21 cellular contexts compared by ENCODE assay signal in the genomic region with DNA sequence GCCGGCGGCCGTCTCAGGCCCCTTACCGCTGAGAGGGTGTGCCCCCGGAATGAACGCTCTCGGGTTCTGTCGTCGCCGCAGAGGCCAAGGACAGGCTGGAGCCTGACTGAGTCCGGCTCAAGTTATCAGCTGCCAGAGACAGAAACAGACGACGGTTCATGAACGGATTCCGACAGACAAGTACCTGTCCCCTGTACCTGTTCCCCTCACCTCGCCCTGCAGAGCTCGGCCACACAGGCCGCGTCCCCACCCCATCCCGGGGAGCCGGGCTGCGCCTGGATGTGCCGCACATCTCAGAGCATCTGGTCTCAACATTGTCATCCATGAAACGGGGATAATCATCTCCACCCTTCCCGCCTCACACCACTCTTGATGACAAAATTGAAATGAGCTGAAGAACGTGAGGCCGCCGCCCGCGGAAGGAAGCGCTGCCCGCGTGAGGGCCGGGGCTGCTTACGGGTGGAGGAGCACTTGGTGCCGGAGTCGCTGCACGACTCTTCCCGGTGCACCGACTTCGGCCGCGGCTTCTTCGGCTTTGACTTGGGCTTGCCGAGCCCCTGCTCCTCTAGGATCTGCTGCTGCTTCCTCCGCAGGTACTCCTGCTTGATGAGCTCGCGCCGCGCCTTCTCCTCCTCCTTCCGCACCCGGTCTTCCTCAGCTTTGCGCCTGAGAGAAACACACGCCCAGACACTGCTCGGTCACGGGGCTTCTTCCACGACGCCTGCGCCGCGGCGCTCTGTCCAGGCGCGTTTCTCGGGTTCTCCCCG.
DNase-seq lines count a peak whose midpoint lies in the region; ATAC-seq, FAIRE-seq and TF ChIP-seq lines count a peak whose summit lies in the region.
"Had no signal": no experiment of that assay in that cellular context is flagged by ENCODE, and none has a peak within 500 bp of the region (broad histone marks: within the 10 kb centered on the region; RNA-seq: fewer than 3 reads in every experiment).

No MANE protein-coding gene starts in this region.

- no peak overlapping the region for H3K18ac ChIP-seq in trophoblast cell (ENCODE audit: low read length)

- H3K4me3 ChIP-seq in heart right ventricle (no peak overlapping the region), HepG2 (replicated peaks in 1 of 3; ENCODE audit: insufficient read depth in 1 of 3, low read depth in 2 of 3, low read length in 3 of 3) (no peak overlapping the region), upper lobe of right lung (no peak overlapping the region), trophoblast cell (ENCODE audit: low read depth, low read length) (no peak overlapping the region)
- H3K4me3 ChIP-seq: GM12878 had no signal

- H3K9ac ChIP-seq in HepG2 (ENCODE audit: insufficient read depth, low read depth, low read length): no peak overlapping the region
- H3K9ac ChIP-seq in trophoblast cell (ENCODE audit: low read length): no peak overlapping the region

- no peak overlapping the region for H2AFZ ChIP-seq in HepG2 (ENCODE audit: low read length)
- no peak overlapping the region for H2AFZ ChIP-seq in trophoblast cell (ENCODE audit: insufficient read depth, low read length, poor library complexity)

- no peak overlapping the region for H3K27ac ChIP-seq in heart right ventricle
- H3K27ac ChIP-seq in HepG2 (ENCODE audit: extremely low read length, insufficient read depth, low read length): no peak overlapping the region
- H3K27ac ChIP-seq in upper lobe of right lung: no peak overlapping the region
- no peak overlapping the region for H3K27ac ChIP-seq in trophoblast cell (ENCODE audit: low read depth, low read length)

- H3K36me3 ChIP-seq in heart right ventricle (peaks cover 0 to 100% (median 76%) of the 10 kb centered on the region in 9 donors), HepG2 (replicated peaks in 1 of 2; ENCODE audit: control insufficient read depth in 1 of 2, insufficient read depth in 2 of 2, low read length in 2 of 2) (peaks cover 32 to 88% of the 10 kb centered on the region in 2 experiments; a peak in 4 of 5 replicates), upper lobe of right lung (peaks cover 100% of the 10 kb centered on the region), trophoblast cell (ENCODE audit: control insufficient read depth in 1 of 2, insufficient read depth in 2 of 2, low read length in 2 of 2) (peaks cover 81 to 85% of the 10 kb centered on the region in 2 experiments)

- WGBS in heart right ventricle, 2 donors: 96 to 97% methylated on average over 66 of the region's 66 CpGs
- WGBS in HepG2 (ENCODE audit: low lambda C conversion rate): 98% methylated on average over 65 of the region's 66 CpGs
- WGBS in trophoblast cell (ENCODE audit: extremely low coverage, insufficient coverage, insufficient read length): no CpG with 5 or more reads among the region's 66 CpGs

- CTCF ChIA-PET in HepG2 (lab: Yijun Ruan, JAX; ENCODE audit: low intra/inter-chr PET ratio, low total read pairs): no interaction called here

- no peak for ATAC-seq in Right ventricle myocardium inferior
- ATAC-seq in heart right ventricle: no peak
- no peak for ATAC-seq in HepG2
- ATAC-seq in upper lobe of right lung: no peak
- no peak for ATAC-seq in HG03175 (IDR thresholded peaks at IDR 0.05; ENCODE audit: unreplicated experiment)
- ATAC-seq: GM12878 had no signal

- intact Hi-C loops in Right ventricle myocardium inferior (cut with DNase I): no loop called here
- intact Hi-C loops in heart right ventricle (cut with DNase I): no loop called here
- intact Hi-C loops in HepG2 (cut with micrococcal nuclease; ENCODE audit: unreplicated experiment): no loop called here
- intact Hi-C loops in upper lobe of right lung (cut with DNase I): no loop called here

- H3K23ac ChIP-seq in trophoblast cell (ENCODE audit: low read length): no peak overlapping the region

- no peak overlapping the region for H3K4ac ChIP-seq in trophoblast cell (ENCODE audit: low read depth, low read length)

- H3K79me1 ChIP-seq in trophoblast cell (ENCODE audit: low read length): no peaks in the 10 kb centered on the region

- H3K14ac ChIP-seq in trophoblast cell (ENCODE audit: low read length): no peak overlapping the region

- H3K79me2 ChIP-seq in HepG2 (ENCODE audit: insufficient read depth, low read length) (no peaks in the 10 kb centered on the region), trophoblast cell (ENCODE audit: control insufficient read depth, insufficient read depth, low read length, poor library complexity) (no peaks in the 10 kb centered on the region)

- H4K20me1 ChIP-seq in HepG2 (ENCODE audit: insufficient read depth, low read length): no peaks in the 10 kb centered on the region

- H2BK12ac ChIP-seq in trophoblast cell (ENCODE audit: low read length): no peak overlapping the region

- no peak for TF ChIP-seq EP300 in HepG2 (IDR thresholded peaks at IDR 0.05; ENCODE audit: low read depth in 2 of 2, low read length in 2 of 2)
- TF ChIP-seq EP300 in HepG2 (CRISPR knock-in tag; IDR thresholded peaks at IDR 0.05; ENCODE audit: borderline replicate concordance): no peak

- TF ChIP-seq CTCF in heart right ventricle (IDR thresholded peaks at IDR 0.05) (no peak), HepG2 (CRISPR knock-in tag; IDR thresholded peaks at IDR 0.05) (no peak), upper lobe of right lung (IDR thresholded peaks at IDR 0.05) (no peak)

- BruUV-seq in HepG2 (replicated peaks; lab: Mats Ljungman, UMichigan): no TSS peak

- H2AK5ac ChIP-seq in trophoblast cell (ENCODE audit: low read length): no peak overlapping the region

- TF ChIP-seq POLR2A in HepG2 (IDR thresholded peaks at IDR 0.05; ENCODE audit: insufficient read depth in 1 of 2, low read depth in 2 of 2, low read length in 2 of 2): no peak

- no peak overlapping the region for H3K4me2 ChIP-seq in HepG2 (ENCODE audit: low read depth, low read length)
- H3K4me2 ChIP-seq in trophoblast cell (ENCODE audit: low read length): no peak overlapping the region

- H4K8ac ChIP-seq in trophoblast cell (ENCODE audit: low read depth, low read length): no peak overlapping the region

- TF ChIP-seq RAD21 in HepG2 (CRISPR knock-in tag; IDR thresholded peaks at IDR 0.05): no peak

- H4K91ac ChIP-seq in trophoblast cell (ENCODE audit: low read depth, low read length): no peak overlapping the region

- H2BK5ac ChIP-seq in trophoblast cell (ENCODE audit: low read depth, low read length, poor library complexity): no peak overlapping the region

- FAIRE-seq in HepG2 (lab: Jason Lieb, UNC): no peak
- FAIRE-seq: A204.1, GM12878, H1 had no signal

- DNase-seq in Right ventricle myocardium inferior (ENCODE audit: missing footprints) (peak; percentile 63), heart right ventricle (no peak), HepG2 (ENCODE audit: low spot score) (no peak), mesenteric fat pad (ENCODE audit: low spot score) (peak; percentile 81), upper lobe of right lung (peak; percentile 52), trophoblast cell (no peak)
- DNase-seq: ACHN; BE2C; C1 segment of cervical spinal cord; CD4-positive, CD25-positive, alpha-beta regulatory T cell; CD8-positive, alpha-beta memory T cell; COR-L47; DMS 273 treated with DMSO at 0.1 percent for 48 hours; DMS53; DND-41; EL; H9 had no signal

- H2BK120ac ChIP-seq in trophoblast cell (ENCODE audit: insufficient read depth, low read length, poor library complexity): no peak overlapping the region

- H3K4me1 ChIP-seq in heart right ventricle (no peaks in the 10 kb centered on the region), HepG2 (ENCODE audit: insufficient read depth, low read length) (no peaks in the 10 kb centered on the region), upper lobe of right lung (no peaks in the 10 kb centered on the region), trophoblast cell (ENCODE audit: control insufficient read depth in 1 of 2, insufficient read depth in 2 of 2, low read length in 2 of 2) (no peaks in the 10 kb centered on the region)
- H3K4me1 ChIP-seq: BE2C had no signal

- in situ Hi-C loops in HepG2 (cut with HindIII; ENCODE audit: extremely low pct_ligation_motif_present, low pct_unique_long_range_greater_than_20kb): no loop called here

- POLR2A ChIA-PET in HepG2 (lab: Yijun Ruan, JAX): no interaction called here

- H3K9me3 ChIP-seq in heart right ventricle (no peaks in the 10 kb centered on the region), HepG2 (ENCODE audit: low read length) (no peaks in the 10 kb centered on the region), upper lobe of right lung (no peaks in the 10 kb centered on the region), trophoblast cell (ENCODE audit: insufficient read depth, low read depth, low read length) (peaks cover 5% of the 10 kb centered on the region)
- H3K9me3 ChIP-seq: BE2C had no signal

- H4K12ac ChIP-seq in trophoblast cell (ENCODE audit: low read depth, low read length): no peak overlapping the region

- H3K27me3 ChIP-seq in heart right ventricle: no peaks in the 10 kb centered on the region
- no peaks in the 10 kb centered on the region for H3K27me3 ChIP-seq in HepG2 (ENCODE audit: control insufficient read depth in 1 of 2, insufficient read depth in 2 of 2, low read length in 2 of 2)
- no peaks in the 10 kb centered on the region for H3K27me3 ChIP-seq in upper lobe of right lung
- H3K27me3 ChIP-seq in trophoblast cell (ENCODE audit: insufficient read depth, low read length): no peaks in the 10 kb centered on the region
- H3K27me3 ChIP-seq: BE2C had no signal

TF ChIP-seq in HepG2, 621 proteins besides CTCF, POLR2A, EP300 and RAD21:
- peak; percentile 54 for TF ChIP-seq RBM22 (optimal IDR thresholded peaks at IDR 0.05; ENCODE audit: low read length)
- TF ChIP-seq, protein P1, sequence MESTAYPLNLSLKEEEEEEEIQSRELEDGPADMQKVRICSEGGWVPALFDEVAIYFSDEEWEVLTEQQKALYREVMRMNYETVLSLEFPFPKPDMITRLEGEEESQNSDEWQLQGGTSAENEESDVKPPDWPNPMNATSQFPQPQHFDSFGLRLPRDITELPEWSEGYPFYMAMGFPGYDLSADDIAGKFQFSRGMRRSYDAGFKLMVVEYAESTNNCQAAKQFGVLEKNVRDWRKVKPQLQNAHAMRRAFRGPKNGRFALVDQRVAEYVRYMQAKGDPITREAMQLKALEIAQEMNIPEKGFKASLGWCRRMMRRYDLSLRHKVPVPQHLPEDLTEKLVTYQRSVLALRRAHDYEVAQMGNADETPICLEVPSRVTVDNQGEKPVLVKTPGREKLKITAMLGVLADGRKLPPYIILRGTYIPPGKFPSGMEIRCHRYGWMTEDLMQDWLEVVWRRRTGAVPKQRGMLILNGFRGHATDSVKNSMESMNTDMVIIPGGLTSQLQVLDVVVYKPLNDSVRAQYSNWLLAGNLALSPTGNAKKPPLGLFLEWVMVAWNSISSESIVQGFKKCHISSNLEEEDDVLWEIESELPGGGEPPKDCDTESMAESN (CRISPR knock-in tag; conservative IDR thresholded peaks at IDR 0.05): no peak
- no peak for TF ChIP-seq ZC3H13 (CRISPR knock-in tag; IDR thresholded peaks at IDR 0.05)
TF ChIP-seq in HepG2: peak in this region for 1.

Comparison
In these comparisons a context has a peak if more than half of its experiments do, and no peak if none do; other contexts are left out.
1. DNase-seq: peak in Right ventricle myocardium inferior (single experiment), mesenteric fat pad (single experiment) and upper lobe of right lung (single experiment); none in heart right ventricle (0 of 2), HepG2 (single experiment) and trophoblast cell (0 of 2).